ENCODE assay signal across 8 cellular contexts in genomic region chr17:42121066-42121769, GRCh38. TPM values are rescaled to one million over a fixed set of nuclear protein-coding genes. Genes with fewer than 3 reads are reported as not detected.
DNase-seq lines count a peak whose midpoint lies in the region; ATAC-seq and TF ChIP-seq lines count a peak whose summit lies in the region.

KAT2A (minus strand) TSS chr17:42121367; CDS start chr17:42121304, 63 bp downstream.

- TF ChIP-seq POLR2A in GM18505 (IDR thresholded peaks at IDR 0.05; ENCODE audit: borderline replicate concordance, extremely low read depth, insufficient read depth, insufficient read length) (peak; percentile 78), erythroblast (IDR thresholded peaks at IDR 0.05; ENCODE audit: low read length) (peak; percentile 42)

- peak within 1 kb of the TSS; percentile 62 for H3K4me3 ChIP-seq in A673 (ENCODE audit: low read depth, low read length, poor library complexity, severe bottlenecking)

- peaks cover 5% of the 10 kb centered on the region for H3K36me3 ChIP-seq in A673 (ENCODE audit: insufficient read depth, low read length, poor library complexity, severe bottlenecking)

- POLR2A ChIA-PET in A673 (lab: Charles Lee; ENCODE audit: low non-redundant PET): interaction anchor here (0.6 kb wide), 2 partner anchors 86 to 286 kb away, joined by 3 to 9 read pairs; no protein-coding TSS in a partner anchor

- no peaks in the 10 kb centered on the region for H3K4me1 ChIP-seq in A673 (ENCODE audit: insufficient read depth, low read length, poor library complexity, severe bottlenecking)

- TF ChIP-seq CTCF in A673 (conservative IDR thresholded peaks at IDR 0.05; ENCODE audit: low read depth, low read length): no peak

- peak; percentile 82 for DNase-seq in A673 (ENCODE audit: low spot score)
- peak; percentile 59 for DNase-seq in OCI-M2 (lab: John Stamatoyannopoulos, UW; ENCODE audit: unreplicated experiment)
- peak; percentile 80 for DNase-seq in activated T-cell treated with anti-CD3 and anti-CD28 coated beads for 48 hours (ENCODE audit: low read depth)
- peak; percentile 83 to 88 for DNase-seq in erythroblast (lab: John Stamatoyannopoulos, UW)
- peak; percentile 80 for DNase-seq in mucosa of gallbladder (ENCODE audit: low spot score)
- peak; percentile 74 for DNase-seq in stimulated activated CD8-positive, alpha-beta memory T cell treated with anti-CD3 and anti-CD28 coated beads, Interleukin-4, amount 100 ng/mL, for 24 hours (ENCODE audit: low read depth)

- CTCF ChIA-PET in A673 (lab: Charles Lee): interaction anchor here (0.6 kb wide), 2 partner anchors 42 to 98 kb away, joined by 5 to 10 read pairs; no protein-coding TSS in a partner anchor

- H3K27ac ChIP-seq in A673 (ENCODE audit: low read depth, low read length, poor library complexity, severe bottlenecking): peak within 1 kb of the TSS; percentile 74

- no peaks in the 10 kb centered on the region for H3K9me3 ChIP-seq in A673 (ENCODE audit: low read depth, low read length, poor library complexity, severe bottlenecking)

- no TSS peak for BruUV-seq in A673 (replicated peaks; lab: Mats Ljungman, UMichigan)

- ATAC-seq in GM18505 (IDR thresholded peaks at IDR 0.05; ENCODE audit: unreplicated experiment) (peak; percentile 60), HG03571 (IDR thresholded peaks at IDR 0.05; ENCODE audit: unreplicated experiment) (peak; percentile 54)

- no peaks in the 10 kb centered on the region for H3K27me3 ChIP-seq in A673 (replicated peaks; ENCODE audit: insufficient read depth, low read depth, low read length, poor library complexity)

- intact Hi-C loops in A673 (cut with micrococcal nuclease; ENCODE audit: unreplicated experiment): no loop called here

RNA-seq across cellular contexts. Expression of gene KAT2A, which starts in this region (rescaled TPM):
- total RNA-seq in A673 (2021) (28.6 and 30.3 TPM in 2 replicates), mucosa of gallbladder (58.4 TPM)

Comparison
In these comparisons a context has a peak if more than half of its experiments do, and no peak if none do; other contexts are left out.
1. Peak in every context shown above with its lines: DNase-seq, ATAC-seq, H3K4me3 ChIP-seq and H3K27ac ChIP-seq.